18 cellular contexts compared by ENCODE assay signal in genomic region chr18:69143084-69143483, GRCh38.
DNase-seq lines count a peak whose midpoint lies in the region; ATAC-seq, FAIRE-seq and TF ChIP-seq lines count a peak whose summit lies in the region.
"Had no signal": no experiment of that assay in that cellular context is flagged by ENCODE, and none has a peak within 500 bp of the region (broad histone marks: within the 10 kb centered on the region; RNA-seq: fewer than 3 reads in every experiment).

No MANE protein-coding gene starts in this region.

- DNase-seq in WTC11 (ENCODE audit: low spot score) (no peak), frontal cortex (ENCODE audit: low spot score in 2 of 2) (no peak), T-helper 17 cell (no peak)
- no peak for DNase-seq in activated CD8-positive, alpha-beta memory T cell treated with anti-CD3 and anti-CD28 coated beads for 24 hours
- DNase-seq: 8988T; AML-193; Caco-2; Calu3; CD4-positive, alpha-beta T cell; CD8-positive, alpha-beta T cell; DMS79 treated with DMSO at 0.1 percent for 48 hours; GF-D8 had no signal

- H3K9me3 ChIP-seq in T-helper 17 cell (ENCODE audit: control insufficient read depth, low read length, poor library complexity, severe bottlenecking), result no peaks in the 10 kb centered on the region
- H3K9me3 ChIP-seq: A549; BLaER1 treated with 17β-estradiol and CSF1 and Interleukin-3, amounts not matched to agents 10 nM and 100 nM; Caco-2 had no signal

- H3K27ac Mint-ChIP-seq in WTC11 (no peak overlapping the region), T-helper 17 cell (no peak overlapping the region)
- H3K27ac Mint-ChIP-seq: B cell; CD4-positive, alpha-beta T cell; CD8-positive, alpha-beta T cell had no signal

- H3K36me3 Mint-ChIP-seq in WTC11 (no peaks in the 10 kb centered on the region), T-helper 17 cell (ENCODE audit: low read depth) (no peaks in the 10 kb centered on the region)
- H3K36me3 Mint-ChIP-seq: CD8-positive, alpha-beta T cell had no signal

- ATAC-seq in WTC11, result no peak
- no peak for ATAC-seq in T-helper 17 cell
- ATAC-seq in GM18867 (IDR thresholded peaks at IDR 0.05; ENCODE audit: unreplicated experiment), result no peak
- ATAC-seq: A549; CD8-positive, alpha-beta T cell had no signal

- CTCF ChIA-PET in WTC11 (lab: Charles Lee), result no interaction called here

- TF ChIP-seq CTCF in WTC11 (IDR thresholded peaks at IDR 0.05), result no peak

- POLR2A ChIA-PET in WTC11 (lab: Charles Lee), result no interaction called here

- H3K9me3 Mint-ChIP-seq in WTC11, result no peaks in the 10 kb centered on the region
- H3K9me3 Mint-ChIP-seq: CD4-positive, alpha-beta T cell; CD8-positive, alpha-beta T cell had no signal

- H3K27me3 Mint-ChIP-seq in WTC11 (ENCODE audit: low read depth) (no peaks in the 10 kb centered on the region), T-helper 17 cell (no peaks in the 10 kb centered on the region)
- H3K27me3 Mint-ChIP-seq: B cell; CD4-positive, alpha-beta T cell had no signal

- H3K4me3 Mint-ChIP-seq in WTC11, result no peak overlapping the region
- H3K4me3 Mint-ChIP-seq in T-helper 17 cell, result no peak overlapping the region
- H3K4me3 Mint-ChIP-seq: B cell; CD4-positive, alpha-beta T cell; CD8-positive, alpha-beta T cell had no signal

- H3K4me1 Mint-ChIP-seq in WTC11 (no peaks in the 10 kb centered on the region), T-helper 17 cell (no peaks in the 10 kb centered on the region)
- H3K4me1 Mint-ChIP-seq: B cell had no signal

- peak; percentile 89 for FAIRE-seq in frontal cortex (lab: Jason Lieb, UNC)
- FAIRE-seq: A549, G401.6, GM12891 had no signal

TF ChIP-seq in WTC11, 78 proteins besides CTCF, POLR2A, EP300 and RAD21:
- TF ChIP-seq HMGA2 (CRISPR knock-in tag; IDR thresholded peaks at IDR 0.05) (peak; percentile 99), MAX (CRISPR knock-in tag; IDR thresholded peaks at IDR 0.05) (no peak)
